In genomic region chr12:12403264-12404248, GRCh38 we compare ENCODE assay signal across 1 cellular context.
TF ChIP-seq lines count a peak whose summit lies in the region.

No MANE protein-coding gene starts in this region.

TF ChIP-seq in HepG2, 621 proteins besides CTCF, POLR2A, EP300 and RAD21 (continued from another document):
- TF ChIP-seq MXD4 (CRISPR knock-in tag; IDR thresholded peaks at IDR 0.05) (no peak), HOXD1 (CRISPR knock-in tag; IDR thresholded peaks at IDR 0.05) (peak; percentile 92), ZNF557 (CRISPR knock-in tag; IDR thresholded peaks at IDR 0.05) (no peak), ZNF883 (CRISPR knock-in tag; IDR thresholded peaks at IDR 0.05; ENCODE audit: not compliant biosample characterization) (no peak), ZNF12 (CRISPR knock-in tag; IDR thresholded peaks at IDR 0.05) (no peak), PITX1 (CRISPR knock-in tag; IDR thresholded peaks at IDR 0.05) (peak; percentile 82), ZNF264 (CRISPR knock-in tag; IDR thresholded peaks at IDR 0.05) (0 out of 2 replicates have a peak, but pooled peaks have one; percentile 23), SNAI1 (CRISPR knock-in tag; IDR thresholded peaks at IDR 0.05; ENCODE audit: borderline replicate concordance) (no peak), SRF (IDR thresholded peaks at IDR 0.05; ENCODE audit: low read depth, low read length) (0 out of 2 replicates have a peak, but pooled peaks have one; percentile 7), HNF4A (CRISPR knock-in tag; IDR thresholded peaks at IDR 0.05) (peak; percentile 93), TARDBP (CRISPR knock-in tag; IDR thresholded peaks at IDR 0.05) (peak; percentile 70; the same call in 1 of the 2 replicates), FOXK1 (CRISPR knock-in tag; IDR thresholded peaks at IDR 0.05; ENCODE audit: borderline replicate concordance, low read depth) (no peak), KAT7 (CRISPR knock-in tag; IDR thresholded peaks at IDR 0.05; ENCODE audit: borderline replicate concordance) (0 out of 2 replicates have a peak, but pooled peaks have one; percentile 21), ARID5B (CRISPR knock-in tag; IDR thresholded peaks at IDR 0.05) (peak; percentile 81), ATF2 (CRISPR knock-in tag; IDR thresholded peaks at IDR 0.05) (peak; percentile 98), PPARG (CRISPR knock-in tag; conservative IDR thresholded peaks at IDR 0.05) (peak; percentile 88), ZNF709 (CRISPR knock-in tag; IDR thresholded peaks at IDR 0.05) (0 out of 2 replicates have a peak, but pooled peaks have one; percentile 26), SOX6 (IDR thresholded peaks at IDR 0.05) (no peak), SOX6 (CRISPR knock-in tag; IDR thresholded peaks at IDR 0.05) (peak; percentile 91), ZBTB46 (CRISPR knock-in tag; IDR thresholded peaks at IDR 0.05; ENCODE audit: borderline replicate concordance) (no peak), HOXA3 (CRISPR knock-in tag; IDR thresholded peaks at IDR 0.05) (peak; percentile 55; the same call in 1 of the 2 replicates), ZNF367 (CRISPR knock-in tag; IDR thresholded peaks at IDR 0.05; ENCODE audit: borderline replicate concordance) (no peak), SMARCE1 (IDR thresholded peaks at IDR 0.05; ENCODE audit: borderline replicate concordance) (no peak), ZNF143 (CRISPR knock-in tag; IDR thresholded peaks at IDR 0.05) (0 out of 2 replicates have a peak, but pooled peaks have one; percentile 23), MED1 (CRISPR knock-in tag; IDR thresholded peaks at IDR 0.05) (peak; percentile 97), NR2F2 (IDR thresholded peaks at IDR 0.05; ENCODE audit: borderline replicate concordance, low read depth) (peak; percentile 71; the same call in 1 of the 2 replicates), HIVEP1 (CRISPR knock-in tag; IDR thresholded peaks at IDR 0.05) (no peak), FOXP1 (IDR thresholded peaks at IDR 0.05) (no peak), FOXP1 (CRISPR knock-in tag; IDR thresholded peaks at IDR 0.05) (peak; percentile 72), HMGXB4 (CRISPR knock-in tag; IDR thresholded peaks at IDR 0.05; ENCODE audit: borderline replicate concordance in 1 of 2, low read depth in 1 of 2) (peak in 1 of 2 experiments; percentile 53; a peak in 3 of 4 replicates)
